Comparison of ENCODE assay signal across 20 cellular contexts in the genomic region with DNA sequence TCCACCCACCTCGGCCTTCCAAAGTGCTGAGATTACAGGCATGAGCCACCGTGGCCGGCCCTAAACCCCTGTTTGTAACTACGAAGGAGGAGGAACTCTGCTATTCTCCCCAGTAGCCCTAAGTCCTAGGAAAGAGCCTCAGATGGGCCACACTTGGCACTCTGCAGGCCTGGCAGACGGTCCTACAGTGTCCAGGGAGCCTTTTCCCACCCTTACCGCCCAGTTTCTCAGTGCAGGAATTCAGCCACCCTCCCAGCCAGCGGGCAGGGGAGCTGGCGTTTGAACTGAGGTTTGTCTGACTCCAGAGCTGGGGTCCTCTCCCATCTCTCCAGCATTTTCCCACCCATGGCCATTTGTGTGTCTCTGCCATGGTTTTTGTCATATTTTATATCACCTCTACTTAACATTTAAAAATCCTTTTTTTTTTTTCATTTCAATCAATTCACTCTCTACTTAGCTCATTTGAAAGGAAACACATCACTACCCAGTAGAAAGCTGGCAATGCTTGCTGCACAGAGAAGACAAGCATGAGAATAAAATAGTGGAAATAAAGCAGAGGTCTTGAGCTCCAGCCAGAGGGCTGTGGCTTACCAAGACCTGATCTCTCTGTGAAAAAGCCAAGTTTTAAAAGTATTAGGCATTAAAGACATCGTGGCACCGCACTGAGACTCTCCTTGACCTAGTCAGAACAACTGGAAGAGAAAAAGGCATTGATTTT. TPM values are rescaled to one million over a fixed set of nuclear protein-coding genes. Genes with fewer than 3 reads are reported as not detected.
DNase-seq lines count a peak whose midpoint lies in the region; ATAC-seq and TF ChIP-seq lines count a peak whose summit lies in the region.
"Had no signal": no experiment of that assay in that cellular context is flagged by ENCODE, and none has a peak within 500 bp of the region (broad histone marks: within the 10 kb centered on the region; RNA-seq: fewer than 3 reads in every experiment).

No MANE protein-coding gene starts in this region.

- peaks cover 25 to 63% (median 34%) of the 10 kb centered on the region in 3 donors for H3K4me1 ChIP-seq in esophagus squamous epithelium
- peaks cover 0 to 19% (median 16%) of the 10 kb centered on the region in 5 donors for H3K4me1 ChIP-seq in subcutaneous abdominal adipose tissue (ENCODE audit: control insufficient read depth in 5 of 5, insufficient read depth in 5 of 5, low read length in 5 of 5)
- H3K4me1 ChIP-seq: ascending aorta had no signal

- intact Hi-C loops in esophagus squamous epithelium (cut with DNase I) (no loop called here), left cardiac atrium (cut with DNase I) (no loop called here)

- H3K36me3 ChIP-seq in esophagus squamous epithelium (no peaks in the 10 kb centered on the region), subcutaneous abdominal adipose tissue (ENCODE audit: control insufficient read depth in 5 of 5, insufficient read depth in 5 of 5, low read length in 5 of 5) (no peaks in the 10 kb centered on the region)
- H3K36me3 ChIP-seq: ascending aorta had no signal

- 52 to 70% methylated on average over 9 to 10 of the region's 10 CpGs for WGBS in esophagus squamous epithelium, 2 donors

- no peak for TF ChIP-seq POLR2A in esophagus squamous epithelium (IDR thresholded peaks at IDR 0.05)

- peak overlapping the region in 2 of 3 experiments; percentile 11 to 12 for H3K27ac Mint-ChIP-seq in nephron
- H3K27ac Mint-ChIP-seq: activated CD8-positive, alpha-beta T cell treated with anti-CD3 and anti-CD28 coated beads for 36 hours; HFFc6; WTC11 had no signal

- peaks cover 10% of the 10 kb centered on the region for H3K4me1 Mint-ChIP-seq in nephron
- H3K4me1 Mint-ChIP-seq: WTC11 had no signal

- H3K4me3 ChIP-seq in esophagus squamous epithelium: no peak overlapping the region
- H3K4me3 ChIP-seq in subcutaneous abdominal adipose tissue (ENCODE audit: low read depth in 1 of 5, low read length in 5 of 5): no peak overlapping the region
- H3K4me3 ChIP-seq: ascending aorta had no signal

- TF ChIP-seq CTCF in esophagus squamous epithelium (IDR thresholded peaks at IDR 0.05): no peak
- no peak for TF ChIP-seq CTCF in nephron (IDR thresholded peaks at IDR 0.05; ENCODE audit: unreplicated experiment in 3 of 3)

- H3K36me3 Mint-ChIP-seq in nephron (ENCODE audit: low read depth): no peaks in the 10 kb centered on the region
- H3K36me3 Mint-ChIP-seq: CD14-positive monocyte, WTC11 had no signal

- H3K9ac ChIP-seq in subcutaneous abdominal adipose tissue (ENCODE audit: low read length in 5 of 5): peak overlapping the region in 2 of 5 donors; percentile 33 to 41

- ATAC-seq in left cardiac atrium: no peak
- ATAC-seq: activated CD8-positive, alpha-beta T cell treated with anti-CD3 and anti-CD28 coated beads for 36 hours; WTC11 had no signal

- H3K27me3 Mint-ChIP-seq in nephron (ENCODE audit: low read depth): peaks cover 6% of the 10 kb centered on the region
- H3K27me3 Mint-ChIP-seq: activated CD8-positive, alpha-beta T cell treated with anti-CD3 and anti-CD28 coated beads for 36 hours had no signal

- H3K27me3 ChIP-seq in esophagus squamous epithelium (no peaks in the 10 kb centered on the region), subcutaneous abdominal adipose tissue (ENCODE audit: control insufficient read depth in 5 of 5, insufficient read depth in 4 of 5, low read length in 5 of 5) (no peaks in the 10 kb centered on the region)
- H3K27me3 ChIP-seq: ascending aorta had no signal

- no peak overlapping the region for H3K4me3 Mint-ChIP-seq in nephron
- H3K4me3 Mint-ChIP-seq: activated CD8-positive, alpha-beta T cell treated with anti-CD3 and anti-CD28 coated beads for 36 hours; CD14-positive monocyte; HFFc6; WTC11 had no signal

- H3K27ac ChIP-seq in esophagus squamous epithelium (peak overlapping the region; percentile 61 to 90 (median 86)), subcutaneous abdominal adipose tissue (ENCODE audit: low read depth, low read length) (peak overlapping the region; percentile 64)
- H3K27ac ChIP-seq: ascending aorta had no signal

- H3K9me3 ChIP-seq in esophagus squamous epithelium (no peaks in the 10 kb centered on the region), subcutaneous abdominal adipose tissue (ENCODE audit: control insufficient read depth in 5 of 5, low read length in 5 of 5) (no peaks in the 10 kb centered on the region)
- H3K9me3 ChIP-seq: ascending aorta had no signal

- no peaks in the 10 kb centered on the region for H3K9me3 Mint-ChIP-seq in nephron
- H3K9me3 Mint-ChIP-seq: activated CD8-positive, alpha-beta T cell treated with anti-CD3 and anti-CD28 coated beads for 36 hours; CD14-positive monocyte; HFFc6; WTC11 had no signal

- peak; percentile 76 for DNase-seq in amniotic epithelial cell (ENCODE audit: low read depth)
- DNase-seq in esophagus squamous epithelium (lab: John Stamatoyannopoulos, UW): no peak
- no peak for DNase-seq in putamen (ENCODE audit: low spot score)
- DNase-seq in NCI-H82 treated with DMSO at 0.1 percent for 48 hours (lab: John Stamatoyannopoulos, UW; ENCODE audit: unreplicated experiment): no peak
- DNase-seq in NCI-H526 (lab: John Stamatoyannopoulos, UW): no peak
- DNase-seq in left cardiac atrium: no peak
- DNase-seq: activated CD8-positive, alpha-beta T cell treated with anti-CD3 and anti-CD28 coated beads for 36 hours; activated naive CD4-positive, alpha-beta T cell; activated T-cell treated with anti-CD3 and anti-CD28 coated beads, Interleukin-2, amount 50 U/mL, for 1 hour; GDM1; HFFc6; NCI-H1105 treated with DMSO at 0.1 percent for 48 hours; NCI-H2081 had no signal

RNA-seq across cellular contexts. Expression of a gene that starts 34.9 kb away (rescaled TPM):
- total RNA-seq in esophagus squamous epithelium: under 1 TPM in 3 of 4 donors, not detected in 1; 0.19 to 0.83 (median 0.59) TPM
- under 1 TPM; 0.13 to 0.18 TPM for total RNA-seq in left cardiac atrium
- total RNA-seq: activated CD8-positive, alpha-beta T cell treated with anti-CD3 and anti-CD28 coated beads for 36 hours; ascending aorta; HFFc6; lung microvascular endothelial cell; subcutaneous adipose tissue had no signal

RNA-seq across cellular contexts. Expression of a gene that starts 41.4 kb away (rescaled TPM):
- total RNA-seq in esophagus squamous epithelium: 10 to 100 TPM; 16.7 to 28.0 (median 21.7) TPM
- total RNA-seq in left cardiac atrium: 10 to 100 TPM; 10.6 to 13.1 TPM
